In the genomic region with DNA sequence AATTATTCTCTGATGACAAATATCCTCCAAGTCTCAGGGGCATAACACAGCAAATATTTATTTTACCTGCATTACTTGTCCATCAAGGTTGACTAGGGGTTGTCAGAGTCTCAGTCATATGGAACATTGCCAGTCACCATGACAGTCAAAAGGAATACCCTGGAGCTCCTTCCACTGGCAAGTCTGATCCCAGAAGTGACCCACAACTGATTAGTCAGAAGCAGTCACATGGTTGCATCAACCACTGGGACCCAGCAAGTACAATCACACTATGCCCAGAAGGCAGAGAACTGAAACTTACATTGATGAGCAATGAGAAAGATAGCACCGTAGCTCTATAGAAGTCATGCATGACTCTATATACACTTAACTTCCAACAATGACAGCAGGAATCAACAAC, we compare ENCODE assay signal across 13 cellular contexts. TPM values are rescaled to one million over a fixed set of nuclear protein-coding genes. Genes with fewer than 3 reads are reported as not detected.
DNase-seq lines count a peak whose midpoint lies in the region; ATAC-seq, FAIRE-seq and TF ChIP-seq lines count a peak whose summit lies in the region.
"Had no signal": no experiment of that assay in that cellular context is flagged by ENCODE, and none has a peak within 500 bp of the region (broad histone marks: within the 10 kb centered on the region; RNA-seq: fewer than 3 reads in every experiment).

No MANE protein-coding gene starts in this region.

- dilution Hi-C loops in keratinocyte (cut with MboI; ENCODE audit: extremely low pct_ligation_motif_present, low sequenced_read_pairs), result no loop called here

- no peak overlapping the region for H3K4me3 Mint-ChIP-seq in natural killer cell
- H3K4me3 Mint-ChIP-seq: activated T-cell treated with anti-CD3 and anti-CD28 coated beads, Interleukin-2, amount 50 U/mL, for 4 hours had no signal

- TF ChIP-seq CTCF in keratinocyte (optimal IDR thresholded peaks at IDR 0.05 in 1 of 3, IDR thresholded peaks at IDR 0.05 in 1 of 3, conservative IDR thresholded peaks at IDR 0.05 in 1 of 3; ENCODE audit: extremely low read depth in 1 of 3, insufficient read depth in 2 of 3, low read length in 3 of 3), result no peak
- TF ChIP-seq CTCF in natural killer cell (IDR thresholded peaks at IDR 0.05), result no peak
- no peak for TF ChIP-seq CTCF in right atrium auricular region (IDR thresholded peaks at IDR 0.05)

- H3K9ac ChIP-seq in keratinocyte (ENCODE audit: control insufficient read depth, extremely low read depth, insufficient read depth, low read length), result no peak overlapping the region

- H3K36me3 Mint-ChIP-seq in natural killer cell, result peaks cover 22% of the 10 kb centered on the region

- H3K79me2 ChIP-seq in keratinocyte (ENCODE audit: control insufficient read depth, insufficient read depth, low read length), result no peaks in the 10 kb centered on the region
- H3K79me2 ChIP-seq: hepatocyte had no signal

- no peak overlapping the region for H3K4me2 ChIP-seq in keratinocyte (ENCODE audit: control insufficient read depth, extremely low read depth, insufficient read depth, low read depth, low read length)
- H3K4me2 ChIP-seq: hepatocyte had no signal

- H3K9me3 Mint-ChIP-seq in natural killer cell, result peaks cover 16 to 21% of the 10 kb centered on the region in 2 donors

- H3K4me1 Mint-ChIP-seq in natural killer cell, result no peaks in the 10 kb centered on the region

- H2AFZ ChIP-seq in keratinocyte (ENCODE audit: control insufficient read depth, low read length), result no peak overlapping the region
- H2AFZ ChIP-seq: hepatocyte had no signal

- peak overlapping the region; percentile 52 for H3K27ac ChIP-seq in keratinocyte (ENCODE audit: control insufficient read depth, insufficient read depth, low read length)
- no peak overlapping the region for H3K27ac ChIP-seq in right atrium auricular region
- H3K27ac ChIP-seq: hepatocyte had no signal

- H3K4me1 ChIP-seq in keratinocyte (ENCODE audit: control insufficient read depth, extremely low read depth, insufficient read depth, low read length), result peaks cover 17% of the 10 kb centered on the region
- H3K4me1 ChIP-seq in right atrium auricular region, result no peaks in the 10 kb centered on the region

- H3K27ac Mint-ChIP-seq in natural killer cell, result no peak overlapping the region

- H4K20me1 ChIP-seq in keratinocyte (ENCODE audit: control insufficient read depth, extremely low read depth, insufficient read depth, low read length), result no peaks in the 10 kb centered on the region

- ATAC-seq in GM18511 (IDR thresholded peaks at IDR 0.05; ENCODE audit: unreplicated experiment) (peak; percentile 90), HG02759 (IDR thresholded peaks at IDR 0.05; ENCODE audit: unreplicated experiment) (peak; percentile 53), natural killer cell (no peak)
- ATAC-seq: activated T-cell treated with anti-CD3 and anti-CD28 coated beads, Interleukin-2, amount 50 U/mL, for 4 hours had no signal

- intact Hi-C loops in natural killer cell (cut with micrococcal nuclease), result no loop called here

- peak; percentile 8 for DNase-seq in NCI-H69 (lab: John Stamatoyannopoulos, UW)
- DNase-seq in keratinocyte (ENCODE audit: low read depth, low spot score), result peak; percentile 100
- no peak for DNase-seq in natural killer cell
- no peak for DNase-seq in right atrium auricular region (ENCODE audit: low spot score)
- DNase-seq in NCI-H1436 (lab: John Stamatoyannopoulos, UW), result no peak
- DNase-seq in OCI-M2 (lab: John Stamatoyannopoulos, UW; ENCODE audit: unreplicated experiment), result no peak
- DNase-seq: activated T-cell treated with anti-CD3 and anti-CD28 coated beads, Interleukin-2, amount 50 U/mL, for 4 hours; DND-41; NCI-H2171 had no signal

- no peak overlapping the region for H3K4me3 ChIP-seq in keratinocyte (ENCODE audit: control insufficient read depth in 2 of 3, extremely low read depth in 1 of 3, insufficient read depth in 2 of 3, low read depth in 1 of 3, low read length in 3 of 3)
- no peak overlapping the region for H3K4me3 ChIP-seq in right atrium auricular region
- H3K4me3 ChIP-seq: hepatocyte had no signal

- H3K9me1 ChIP-seq in keratinocyte (ENCODE audit: control insufficient read depth, extremely low read depth, insufficient read depth, low read length), result no peaks in the 10 kb centered on the region

- peak; percentile 96 for FAIRE-seq in keratinocyte (lab: Jason Lieb, UNC)

- H3K27me3 ChIP-seq in keratinocyte (ENCODE audit: control insufficient read depth, extremely low read depth, insufficient read depth, low read length) (no peaks in the 10 kb centered on the region), right atrium auricular region (no peaks in the 10 kb centered on the region)
- H3K27me3 ChIP-seq: hepatocyte had no signal

- H3K27me3 Mint-ChIP-seq in natural killer cell (ENCODE audit: low read depth in 2 of 2), result peaks cover 3 to 16% of the 10 kb centered on the region in 2 donors

- H3K36me3 ChIP-seq in keratinocyte (ENCODE audit: control insufficient read depth in 2 of 2, extremely low read depth in 1 of 2, insufficient read depth in 2 of 2, low read length in 2 of 2) (no peaks in the 10 kb centered on the region), right atrium auricular region (no peaks in the 10 kb centered on the region)

- H3K9me3 ChIP-seq in keratinocyte (ENCODE audit: control insufficient read depth, low read depth, low read length) (peaks cover 2% of the 10 kb centered on the region), right atrium auricular region (peaks cover 6 to 27% of the 10 kb centered on the region in 2 donors)

RNA-seq across cellular contexts. Expression of gene SOD3, which starts 41.9 kb away (rescaled TPM):
- polyA plus RNA-seq in keratinocyte, result 0.07 TPM in 1 of 3 replicates, not detected in the others
- polyA plus RNA-seq in keratinocyte (2011; ENCODE audit: low read depth), result 0.22 TPM
- polyA plus RNA-seq in keratinocyte (2011; cell fraction: cytosol; rRNA removed), result 0.09 TPM in 1 of 2 replicates, not detected in the other
- polyA plus RNA-seq in keratinocyte (2011; cell fraction: nucleus; rRNA removed), result 0.12 TPM in 1 of 2 replicates, not detected in the other
- polyA plus RNA-seq in keratinocyte (2012; ENCODE audit: low replicate concordance), result 0.72 TPM in 1 of 2 replicates, not detected in the other
- not detected in 3 replicates for polyA minus RNA-seq in keratinocyte
- polyA minus RNA-seq in keratinocyte (2011; cell fraction: cytosol; rRNA and poly(A)+ RNA removed), result not detected
- not detected in 2 replicates for polyA minus RNA-seq in keratinocyte (2011; cell fraction: nucleus; rRNA and poly(A)+ RNA removed)
- total RNA-seq in natural killer cell (not detected), right atrium auricular region (100 to 1,000 TPM in 1 of 2 donors, 10 to 100 TPM in 1; 94.9 to 300 TPM)
- total RNA-seq: T-helper 2 cell treated with Interferon-gamma antibody and Interleukin-4, amounts not matched to agents 100 ng/mL and 5 ng/mL, for 36 hours had no signal

Comparison
In these comparisons a context has a peak if more than half of its experiments do, and no peak if none do; other contexts are left out.
1. ATAC-seq: peak in GM18511 (single experiment) and HG02759 (single experiment); none in natural killer cell (0 of 3).
2. DNase-seq: peak in NCI-H69 (single experiment) and keratinocyte (single experiment); none in natural killer cell (single experiment), right atrium auricular region (single experiment), NCI-H1436 (single experiment) and OCI-M2 (single experiment).
3. RNA of gene SOD3, which starts 41.9 kb away (total RNA-seq): 94.9 to 300 TPM in right atrium auricular region; not detected in natural killer cell; every median in the first group is over 10 times any median in the second.